ENCODE assay signal across 8 cellular contexts in genomic region chr1:203281851-203282661, GRCh38. TPM values are rescaled to one million over a fixed set of nuclear protein-coding genes. Genes with fewer than 3 reads are reported as not detected.
A peak's percentile ranks its signal among the peaks of the same experiment; 100 is the strongest.
DNase-seq lines count a peak whose midpoint lies in the region; ATAC-seq and TF ChIP-seq lines count a peak whose summit lies in the region.

No MANE protein-coding gene starts in this region.

- ATAC-seq in right cardiac atrium (no peak), psoas muscle (peak; percentile 45 to 72 (median 60)), HG03571 (IDR thresholded peaks at IDR 0.05; ENCODE audit: unreplicated experiment) (no peak)

- intact Hi-C loops in right cardiac atrium (cut with DNase I) (no loop called here), psoas muscle (cut with DNase I) (no loop called here)

- H2AFZ ChIP-seq in SU-DHL-6 (ENCODE audit: low read depth, low read length, severe bottlenecking): no peak overlapping the region

- H3F3A ChIP-seq in DOHH2 (ENCODE audit: control insufficient read depth, insufficient read depth) (peaks cover 36% of the 10 kb centered on the region), SU-DHL-6 (ENCODE audit: insufficient read depth) (peaks cover 55% of the 10 kb centered on the region)

- DNase-seq in right cardiac atrium: no peak
- DNase-seq in psoas muscle: no peak
- DNase-seq in stimulated activated CD4-positive, alpha-beta T cell treated with anti-CD3 and anti-CD28 coated beads, Interleukin-12 subunit alpha, Interleukin-12 subunit beta, amount 100 ng/mL, for 4 hours: no peak
- no peak for DNase-seq in NCI-H226
- no peak for DNase-seq in NK-92 treated with Interleukin-12 subunit alpha and Interleukin-12 subunit beta, amount 100 ng/mL, for 24 hours (lab: John Stamatoyannopoulos, UW)

- H3K4me3 ChIP-seq in DOHH2 (ENCODE audit: low read length): peak overlapping the region; percentile 59
- peak overlapping the region; percentile 3 for H3K4me3 ChIP-seq in SU-DHL-6 (ENCODE audit: insufficient read depth, low read length, poor library complexity, severe bottlenecking)
- no peak overlapping the region for H3K4me3 ChIP-seq in right cardiac atrium (ENCODE audit: low read length)
- peak overlapping the region; percentile 26 for H3K4me3 ChIP-seq in psoas muscle

- 58% methylated on average over 10 of the region's 10 CpGs for WGBS in right cardiac atrium
- 24 to 42% (median 31%) methylated on average over 10 of the region's 10 CpGs for WGBS in psoas muscle, 3 donors

- no peaks in the 10 kb centered on the region for H3K9me3 ChIP-seq in DOHH2 (ENCODE audit: control insufficient read depth, insufficient read depth, low read length)
- H3K9me3 ChIP-seq in SU-DHL-6 (ENCODE audit: insufficient read depth, low read length): no peaks in the 10 kb centered on the region
- no peaks in the 10 kb centered on the region for H3K9me3 ChIP-seq in right cardiac atrium (ENCODE audit: control insufficient read depth, low read length)
- H3K9me3 ChIP-seq in psoas muscle: no peaks in the 10 kb centered on the region

- H3K9me2 ChIP-seq in DOHH2 (replicated peaks; ENCODE audit: control insufficient read depth, low read length) (no peaks in the 10 kb centered on the region), SU-DHL-6 (replicated peaks; ENCODE audit: insufficient read depth, low read length) (no peaks in the 10 kb centered on the region)

- no peaks in the 10 kb centered on the region for H4K20me1 ChIP-seq in DOHH2 (ENCODE audit: control insufficient read depth, insufficient read depth, low read depth, low read length)
- no peaks in the 10 kb centered on the region for H4K20me1 ChIP-seq in SU-DHL-6 (ENCODE audit: low read depth, low read length)

- H3K36me3 ChIP-seq in DOHH2 (ENCODE audit: control insufficient read depth, low read length) (no peaks in the 10 kb centered on the region), SU-DHL-6 (ENCODE audit: low read length) (no peaks in the 10 kb centered on the region), psoas muscle (ENCODE audit: insufficient read depth in 1 of 2, low read depth in 1 of 2) (no peaks in the 10 kb centered on the region)

- H3K27me3 ChIP-seq in DOHH2 (ENCODE audit: control insufficient read depth, low read length): no peaks in the 10 kb centered on the region
- H3K27me3 ChIP-seq in SU-DHL-6 (ENCODE audit: low read length): no peaks in the 10 kb centered on the region
- no peaks in the 10 kb centered on the region for H3K27me3 ChIP-seq in right cardiac atrium (ENCODE audit: control insufficient read depth, insufficient read depth)
- no peaks in the 10 kb centered on the region for H3K27me3 ChIP-seq in psoas muscle (ENCODE audit: insufficient read depth in 3 of 3, low read length in 2 of 3)

- H3K79me2 ChIP-seq in DOHH2 (ENCODE audit: control insufficient read depth, low read length) (no peaks in the 10 kb centered on the region), SU-DHL-6 (ENCODE audit: insufficient read depth, low read length) (peaks cover 12% of the 10 kb centered on the region; the same call in 1 of the 2 replicates)

- H3K4me1 ChIP-seq in DOHH2 (ENCODE audit: control insufficient read depth, low read length) (peaks cover 93% of the 10 kb centered on the region), right cardiac atrium (ENCODE audit: control insufficient read depth, insufficient read depth, low read length) (peaks cover 31% of the 10 kb centered on the region), psoas muscle (peaks cover 92% of the 10 kb centered on the region)

- peak overlapping the region; percentile 94 for H3K27ac ChIP-seq in DOHH2 (ENCODE audit: low read depth, low read length)
- H3K27ac ChIP-seq in SU-DHL-6 (ENCODE audit: low read depth, low read length): peak overlapping the region; percentile 99
- H3K27ac ChIP-seq in right cardiac atrium (ENCODE audit: low read length): peak overlapping the region; percentile 93
- H3K27ac ChIP-seq in psoas muscle: peak overlapping the region; percentile 91

- peak overlapping the region; percentile 85 for H3K4me2 ChIP-seq in DOHH2 (ENCODE audit: low read length)
- peak overlapping the region; percentile 68 for H3K4me2 ChIP-seq in SU-DHL-6 (ENCODE audit: low read depth, low read length, poor library complexity, severe bottlenecking)

- TF ChIP-seq CTCF in DOHH2 (IDR thresholded peaks at IDR 0.05; ENCODE audit: low read depth, low read length, poor library complexity, severe bottlenecking) (no peak), SU-DHL-6 (IDR thresholded peaks at IDR 0.05; ENCODE audit: insufficient read depth, low read length, poor library complexity, severe bottlenecking) (no peak), psoas muscle (IDR thresholded peaks at IDR 0.05) (no peak)

- H3K9ac ChIP-seq in SU-DHL-6 (ENCODE audit: low read length): peak overlapping the region; percentile 61

RNA-seq across cellular contexts. Expression of gene BTG2, which starts 23.3 kb away (rescaled TPM):
- total RNA-seq in right cardiac atrium (100 to 1,000 TPM in 2 of 4 donors, 10 to 100 TPM in 2; 68.1 to 361 (median 105) TPM), psoas muscle (100 to 1,000 TPM in 3 of 4 donors, 10 to 100 TPM in 1; 83.0 to 360 (median 224) TPM)
- polyA plus RNA-seq in right cardiac atrium (333 TPM), psoas muscle (100 to 1,000 TPM in 1 of 3 donors, 10 to 100 TPM in 2; 17.6 to 119 (median 60.4) TPM)

RNA-seq across cellular contexts. Expression of gene CHIT1, which starts 52.6 kb away (rescaled TPM):
- total RNA-seq in right cardiac atrium (under 1 TPM in 3 of 4 donors, not detected in 1; 0.25 to 0.64 (median 0.32) TPM), psoas muscle (under 1 TPM in 2 of 4 donors, not detected in 2; 0.08 to 0.27 TPM)
- polyA plus RNA-seq in right cardiac atrium (0.09 TPM), psoas muscle (under 1 TPM in 2 of 3 donors, not detected in 1; 0.04 to 0.10 TPM)

Comparison
In these comparisons a context has a peak if more than half of its experiments do, and no peak if none do; other contexts are left out.
1. ATAC-seq: peak in psoas muscle (4 of 4); none in right cardiac atrium (0 of 2) and HG03571 (single experiment).
2. Peak in every context shown above with its lines, with median percentiles within 50 percentile points of each other: H3K27ac ChIP-seq.